In genomic region chr4:143335979-143336827, GRCh38 we compare ENCODE assay signal across 1 cellular context.
A peak's percentile ranks its signal among the peaks of the same experiment; 100 is the strongest.
TF ChIP-seq lines count a peak whose summit lies in the region.

No MANE protein-coding gene starts in this region.

TF ChIP-seq in HepG2, 621 proteins besides CTCF, POLR2A, EP300 and RAD21 (continued from another document):
- 0 out of 2 replicates have a peak, but pooled peaks have one; percentile 45 for TF ChIP-seq ZNF235 (CRISPR knock-in tag; IDR thresholded peaks at IDR 0.05; ENCODE audit: borderline replicate concordance)
- TF ChIP-seq NRL (CRISPR knock-in tag; IDR thresholded peaks at IDR 0.05; ENCODE audit: borderline replicate concordance), result peak; percentile 37; the same call in 1 of the 2 replicates
- TF ChIP-seq ZNF143 (CRISPR knock-in tag; IDR thresholded peaks at IDR 0.05), result peak; percentile 91
- peak; percentile 49; the same call in 1 of the 2 replicates for TF ChIP-seq SMAD1 (CRISPR knock-in tag; IDR thresholded peaks at IDR 0.05; ENCODE audit: borderline replicate concordance, low read depth)
- no peak for TF ChIP-seq NFATC3 (CRISPR knock-in tag; IDR thresholded peaks at IDR 0.05)
- no peak for TF ChIP-seq ZNF232 (CRISPR knock-in tag; IDR thresholded peaks at IDR 0.05; ENCODE audit: borderline replicate concordance)
- peak; percentile 83 for TF ChIP-seq GABPB1 (CRISPR knock-in tag; IDR thresholded peaks at IDR 0.05)
- TF ChIP-seq FLYWCH1 (CRISPR knock-in tag; IDR thresholded peaks at IDR 0.05), result no peak
- TF ChIP-seq ZFP1 (CRISPR knock-in tag; IDR thresholded peaks at IDR 0.05), result 0 out of 2 replicates have a peak, but pooled peaks have one; percentile 39
- peak; percentile 60; the same call in 1 of the 2 replicates for TF ChIP-seq HBP1 (CRISPR knock-in tag; IDR thresholded peaks at IDR 0.05; ENCODE audit: low read depth)
- no peak for TF ChIP-seq ZNF792 (CRISPR knock-in tag; IDR thresholded peaks at IDR 0.05)
- TF ChIP-seq NKX3-1 (CRISPR knock-in tag; IDR thresholded peaks at IDR 0.05), result no peak
- no peak for TF ChIP-seq ZNF264 (CRISPR knock-in tag; IDR thresholded peaks at IDR 0.05)
- peak; percentile 60; the same call in 1 of the 2 replicates for TF ChIP-seq ZNF776 (CRISPR knock-in tag; IDR thresholded peaks at IDR 0.05)
- TF ChIP-seq ZMYM4 (CRISPR knock-in tag; IDR thresholded peaks at IDR 0.05), result peak; percentile 73
- TF ChIP-seq XRCC5 (optimal IDR thresholded peaks at IDR 0.05; ENCODE audit: low read length), result peak; percentile 48
- TF ChIP-seq ZNF383 (CRISPR knock-in tag; IDR thresholded peaks at IDR 0.05; ENCODE audit: borderline replicate concordance), result no peak
- TF ChIP-seq ZNF746 (CRISPR knock-in tag; IDR thresholded peaks at IDR 0.05), result peak; percentile 95
- TF ChIP-seq HDAC2 (CRISPR knock-in tag; IDR thresholded peaks at IDR 0.05), result no peak; the same call in none of the 2 replicates
- no peak for TF ChIP-seq HOMEZ (CRISPR knock-in tag; IDR thresholded peaks at IDR 0.05; ENCODE audit: low read depth)
- no peak for TF ChIP-seq ZNF530 (CRISPR knock-in tag; IDR thresholded peaks at IDR 0.05; ENCODE audit: low read depth)
- TF ChIP-seq GPBP1L1 (CRISPR knock-in tag; IDR thresholded peaks at IDR 0.05), result no peak
- peak; percentile 59; the same call in 1 of the 2 replicates for TF ChIP-seq ZC3H13 (CRISPR knock-in tag; IDR thresholded peaks at IDR 0.05)
- TF ChIP-seq SMARCC2 (IDR thresholded peaks at IDR 0.05), result no peak
- TF ChIP-seq ZNF766 (CRISPR knock-in tag; IDR thresholded peaks at IDR 0.05; ENCODE audit: borderline replicate concordance), result no peak
- TF ChIP-seq, protein P1, sequence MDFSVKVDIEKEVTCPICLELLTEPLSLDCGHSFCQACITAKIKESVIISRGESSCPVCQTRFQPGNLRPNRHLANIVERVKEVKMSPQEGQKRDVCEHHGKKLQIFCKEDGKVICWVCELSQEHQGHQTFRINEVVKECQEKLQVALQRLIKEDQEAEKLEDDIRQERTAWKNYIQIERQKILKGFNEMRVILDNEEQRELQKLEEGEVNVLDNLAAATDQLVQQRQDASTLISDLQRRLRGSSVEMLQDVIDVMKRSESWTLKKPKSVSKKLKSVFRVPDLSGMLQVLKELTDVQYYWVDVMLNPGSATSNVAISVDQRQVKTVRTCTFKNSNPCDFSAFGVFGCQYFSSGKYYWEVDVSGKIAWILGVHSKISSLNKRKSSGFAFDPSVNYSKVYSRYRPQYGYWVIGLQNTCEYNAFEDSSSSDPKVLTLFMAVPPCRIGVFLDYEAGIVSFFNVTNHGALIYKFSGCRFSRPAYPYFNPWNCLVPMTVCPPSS (IDR thresholded peaks at IDR 0.05), result no peak
- TF ChIP-seq ELF3 (CRISPR knock-in tag; IDR thresholded peaks at IDR 0.05), result 0 out of 2 replicates have a peak, but pooled peaks have one; percentile 10
- TF ChIP-seq JUNB (CRISPR knock-in tag; IDR thresholded peaks at IDR 0.05; ENCODE audit: borderline replicate concordance), result no peak
- TF ChIP-seq THAP11 (CRISPR knock-in tag; IDR thresholded peaks at IDR 0.05), result peak; percentile 98
